ENCODE assay signal across 1 cellular context in the genomic region with DNA sequence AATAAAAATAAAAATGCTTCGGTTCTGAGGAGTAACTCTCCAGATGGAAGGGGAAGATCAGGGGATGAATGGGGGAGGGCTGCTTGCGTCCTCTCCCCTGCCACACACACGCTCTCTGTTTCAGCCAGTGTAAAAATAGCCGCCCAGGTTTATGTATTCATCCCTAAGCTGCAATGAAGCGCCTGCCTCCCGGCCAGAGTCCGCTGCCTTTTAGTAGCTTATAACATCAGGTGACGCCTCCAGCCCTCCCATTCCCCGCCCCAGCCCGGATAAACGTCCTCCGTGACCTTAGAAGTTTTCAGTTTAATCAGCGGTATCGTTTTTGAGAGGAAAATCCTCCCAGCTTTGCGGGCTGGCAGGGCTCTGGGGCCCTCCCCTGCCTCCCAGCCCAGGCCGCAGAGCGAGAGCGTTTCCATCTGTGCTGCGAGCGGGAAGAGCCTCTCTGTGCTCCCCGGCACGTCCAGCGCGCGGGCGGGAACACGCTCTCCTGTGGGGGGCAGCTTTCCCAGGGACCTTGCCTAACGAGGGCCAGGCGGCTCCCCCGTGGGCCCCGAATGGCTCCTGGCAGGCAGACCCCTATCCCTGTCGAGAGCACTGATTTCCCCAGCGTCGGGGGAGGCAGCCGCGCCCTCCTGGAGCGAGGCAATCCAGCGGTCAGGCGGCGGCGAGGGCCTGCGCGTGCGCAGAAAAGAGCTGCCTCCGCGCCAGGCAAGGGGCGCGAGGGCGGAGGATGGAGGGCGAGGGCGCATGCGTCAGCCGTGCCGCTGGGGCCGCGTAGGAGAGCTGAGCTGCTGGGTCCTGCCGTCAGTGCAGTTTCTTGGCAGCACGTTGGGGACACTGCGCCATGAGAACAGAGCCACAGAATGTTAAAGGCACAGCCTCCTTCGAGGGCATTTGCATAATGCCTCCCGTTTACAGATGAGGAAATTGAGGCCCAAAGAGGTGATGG.
TF ChIP-seq lines count a peak whose summit lies in the region.

No MANE protein-coding gene starts in this region.

TF ChIP-seq in GM23338, 12 proteins besides CTCF, POLR2A, EP300 and RAD21 (continued from another document):
- 0 out of 2 replicates have a peak, but pooled peaks have one; percentile 15 for TF ChIP-seq ZNF331 (CRISPR knock-in tag; IDR thresholded peaks at IDR 0.05; ENCODE audit: low read depth)
- TF ChIP-seq STAT1 (IDR thresholded peaks at IDR 0.05; ENCODE audit: unreplicated experiment) = no peak
- no peak for TF ChIP-seq ZNF114 (CRISPR knock-in tag; IDR thresholded peaks at IDR 0.05)
